1 cellular context compared by ENCODE assay signal in genomic region chr6:26045046-26045938, GRCh38.
A peak's percentile ranks its signal among the peaks of the same experiment; 100 is the strongest.
TF ChIP-seq lines count a peak whose summit lies in the region.

No MANE protein-coding gene starts in this region.

TF ChIP-seq in HepG2, 621 proteins besides CTCF, POLR2A, EP300 and RAD21 (continued from another document and continues in another):
- peak; percentile 89 for TF ChIP-seq ZNF142 (CRISPR knock-in tag; IDR thresholded peaks at IDR 0.05)
- no peak for TF ChIP-seq EHMT2 (IDR thresholded peaks at IDR 0.05; ENCODE audit: borderline replicate concordance, low read depth, low read length)
- no peak for TF ChIP-seq FOXP1 (IDR thresholded peaks at IDR 0.05)
- peak; percentile 22; the same call in 1 of the 2 replicates for TF ChIP-seq FOXP1 (CRISPR knock-in tag; IDR thresholded peaks at IDR 0.05)
- peak; percentile 93 for TF ChIP-seq TMF1 (CRISPR knock-in tag; IDR thresholded peaks at IDR 0.05; ENCODE audit: low read depth)
- peak; percentile 58 for TF ChIP-seq ZNF7 (CRISPR knock-in tag; IDR thresholded peaks at IDR 0.05)
- TF ChIP-seq DNMT1 (CRISPR knock-in tag; IDR thresholded peaks at IDR 0.05), result peak; percentile 95; the same call in 1 of the 2 replicates
- TF ChIP-seq JARID2 (CRISPR knock-in tag; IDR thresholded peaks at IDR 0.05; ENCODE audit: insufficient replicate concordance), result peak; percentile 62
- TF ChIP-seq HMG20A (CRISPR knock-in tag; IDR thresholded peaks at IDR 0.05; ENCODE audit: borderline replicate concordance), result no peak; the same call in 1 of the 2 replicates
- peak; percentile 86; the same call in 1 of the 2 replicates for TF ChIP-seq ZNF350 (CRISPR knock-in tag; IDR thresholded peaks at IDR 0.05; ENCODE audit: borderline replicate concordance, low read depth)
- no peak for TF ChIP-seq SP5 (CRISPR knock-in tag; IDR thresholded peaks at IDR 0.05; ENCODE audit: borderline replicate concordance, low read depth)
- TF ChIP-seq GPBP1L1 (CRISPR knock-in tag; IDR thresholded peaks at IDR 0.05), result no peak
- TF ChIP-seq GZF1 (CRISPR knock-in tag; IDR thresholded peaks at IDR 0.05), result peak; percentile 89; the same call in 1 of the 2 replicates
- TF ChIP-seq HES4 (CRISPR knock-in tag; IDR thresholded peaks at IDR 0.05; ENCODE audit: borderline replicate concordance), result peak; percentile 87; the same call in 1 of the 2 replicates
- TF ChIP-seq, protein P1, sequence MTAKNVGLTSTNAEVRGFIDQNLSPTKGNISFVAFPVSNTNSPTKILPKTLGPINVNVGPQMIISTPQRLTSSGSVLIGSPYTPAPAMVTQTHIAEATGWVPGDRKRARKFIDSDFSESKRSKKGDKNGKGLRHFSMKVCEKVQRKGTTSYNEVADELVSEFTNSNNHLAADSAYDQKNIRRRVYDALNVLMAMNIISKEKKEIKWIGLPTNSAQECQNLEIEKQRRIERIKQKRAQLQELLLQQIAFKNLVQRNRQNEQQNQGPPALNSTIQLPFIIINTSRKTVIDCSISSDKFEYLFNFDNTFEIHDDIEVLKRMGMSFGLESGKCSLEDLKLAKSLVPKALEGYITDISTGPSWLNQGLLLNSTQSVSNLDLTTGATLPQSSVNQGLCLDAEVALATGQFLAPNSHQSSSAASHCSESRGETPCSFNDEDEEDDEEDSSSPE (CRISPR knock-in tag; IDR thresholded peaks at IDR 0.05), result peak; percentile 97
- TF ChIP-seq, protein P2, sequence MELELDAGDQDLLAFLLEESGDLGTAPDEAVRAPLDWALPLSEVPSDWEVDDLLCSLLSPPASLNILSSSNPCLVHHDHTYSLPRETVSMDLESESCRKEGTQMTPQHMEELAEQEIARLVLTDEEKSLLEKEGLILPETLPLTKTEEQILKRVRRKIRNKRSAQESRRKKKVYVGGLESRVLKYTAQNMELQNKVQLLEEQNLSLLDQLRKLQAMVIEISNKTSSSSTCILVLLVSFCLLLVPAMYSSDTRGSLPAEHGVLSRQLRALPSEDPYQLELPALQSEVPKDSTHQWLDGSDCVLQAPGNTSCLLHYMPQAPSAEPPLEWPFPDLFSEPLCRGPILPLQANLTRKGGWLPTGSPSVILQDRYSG (CRISPR knock-in tag; IDR thresholded peaks at IDR 0.05), result no peak
- peak; percentile 88 for TF ChIP-seq ZNF800 (CRISPR knock-in tag; IDR thresholded peaks at IDR 0.05)
- no peak for TF ChIP-seq REL (CRISPR knock-in tag; conservative IDR thresholded peaks at IDR 0.05)
- TF ChIP-seq ETV5 (CRISPR knock-in tag; IDR thresholded peaks at IDR 0.05; ENCODE audit: borderline replicate concordance), result peak; percentile 76
- TF ChIP-seq ZNF225 (CRISPR knock-in tag; IDR thresholded peaks at IDR 0.05), result peak; percentile 91
- peak; percentile 43; the same call in 1 of the 2 replicates for TF ChIP-seq KDM5A (IDR thresholded peaks at IDR 0.05; ENCODE audit: borderline replicate concordance, low read length)
- no peak for TF ChIP-seq ARNT (IDR thresholded peaks at IDR 0.05)
- peak; percentile 78 for TF ChIP-seq SIN3B (IDR thresholded peaks at IDR 0.05; ENCODE audit: low read length)
- TF ChIP-seq, protein P3, sequence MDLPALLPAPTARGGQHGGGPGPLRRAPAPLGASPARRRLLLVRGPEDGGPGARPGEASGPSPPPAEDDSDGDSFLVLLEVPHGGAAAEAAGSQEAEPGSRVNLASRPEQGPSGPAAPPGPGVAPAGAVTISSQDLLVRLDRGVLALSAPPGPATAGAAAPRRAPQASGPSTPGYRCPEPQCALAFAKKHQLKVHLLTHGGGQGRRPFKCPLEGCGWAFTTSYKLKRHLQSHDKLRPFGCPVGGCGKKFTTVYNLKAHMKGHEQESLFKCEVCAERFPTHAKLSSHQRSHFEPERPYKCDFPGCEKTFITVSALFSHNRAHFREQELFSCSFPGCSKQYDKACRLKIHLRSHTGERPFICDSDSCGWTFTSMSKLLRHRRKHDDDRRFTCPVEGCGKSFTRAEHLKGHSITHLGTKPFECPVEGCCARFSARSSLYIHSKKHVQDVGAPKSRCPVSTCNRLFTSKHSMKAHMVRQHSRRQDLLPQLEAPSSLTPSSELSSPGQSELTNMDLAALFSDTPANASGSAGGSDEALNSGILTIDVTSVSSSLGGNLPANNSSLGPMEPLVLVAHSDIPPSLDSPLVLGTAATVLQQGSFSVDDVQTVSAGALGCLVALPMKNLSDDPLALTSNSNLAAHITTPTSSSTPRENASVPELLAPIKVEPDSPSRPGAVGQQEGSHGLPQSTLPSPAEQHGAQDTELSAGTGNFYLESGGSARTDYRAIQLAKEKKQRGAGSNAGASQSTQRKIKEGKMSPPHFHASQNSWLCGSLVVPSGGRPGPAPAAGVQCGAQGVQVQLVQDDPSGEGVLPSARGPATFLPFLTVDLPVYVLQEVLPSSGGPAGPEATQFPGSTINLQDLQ (CRISPR knock-in tag; IDR thresholded peaks at IDR 0.05), result peak; percentile 86
- no peak; the same call in 1 of the 2 replicates for TF ChIP-seq PITX1 (CRISPR knock-in tag; IDR thresholded peaks at IDR 0.05)
- TF ChIP-seq GATAD1 (CRISPR knock-in tag; IDR thresholded peaks at IDR 0.05), result peak; percentile 70
- peak; percentile 78; the same call in 1 of the 2 replicates for TF ChIP-seq NPAS2 (CRISPR knock-in tag; IDR thresholded peaks at IDR 0.05; ENCODE audit: borderline replicate concordance)
- peak; percentile 80; the same call in 1 of the 2 replicates for TF ChIP-seq PHF21A (CRISPR knock-in tag; IDR thresholded peaks at IDR 0.05)
- TF ChIP-seq, protein P4, sequence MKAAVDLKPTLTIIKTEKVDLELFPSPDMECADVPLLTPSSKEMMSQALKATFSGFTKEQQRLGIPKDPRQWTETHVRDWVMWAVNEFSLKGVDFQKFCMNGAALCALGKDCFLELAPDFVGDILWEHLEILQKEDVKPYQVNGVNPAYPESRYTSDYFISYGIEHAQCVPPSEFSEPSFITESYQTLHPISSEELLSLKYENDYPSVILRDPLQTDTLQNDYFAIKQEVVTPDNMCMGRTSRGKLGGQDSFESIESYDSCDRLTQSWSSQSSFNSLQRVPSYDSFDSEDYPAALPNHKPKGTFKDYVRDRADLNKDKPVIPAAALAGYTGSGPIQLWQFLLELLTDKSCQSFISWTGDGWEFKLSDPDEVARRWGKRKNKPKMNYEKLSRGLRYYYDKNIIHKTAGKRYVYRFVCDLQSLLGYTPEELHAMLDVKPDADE (CRISPR knock-in tag; IDR thresholded peaks at IDR 0.05), result peak; percentile 61; the same call in 1 of the 2 replicates
- TF ChIP-seq, protein P5, sequence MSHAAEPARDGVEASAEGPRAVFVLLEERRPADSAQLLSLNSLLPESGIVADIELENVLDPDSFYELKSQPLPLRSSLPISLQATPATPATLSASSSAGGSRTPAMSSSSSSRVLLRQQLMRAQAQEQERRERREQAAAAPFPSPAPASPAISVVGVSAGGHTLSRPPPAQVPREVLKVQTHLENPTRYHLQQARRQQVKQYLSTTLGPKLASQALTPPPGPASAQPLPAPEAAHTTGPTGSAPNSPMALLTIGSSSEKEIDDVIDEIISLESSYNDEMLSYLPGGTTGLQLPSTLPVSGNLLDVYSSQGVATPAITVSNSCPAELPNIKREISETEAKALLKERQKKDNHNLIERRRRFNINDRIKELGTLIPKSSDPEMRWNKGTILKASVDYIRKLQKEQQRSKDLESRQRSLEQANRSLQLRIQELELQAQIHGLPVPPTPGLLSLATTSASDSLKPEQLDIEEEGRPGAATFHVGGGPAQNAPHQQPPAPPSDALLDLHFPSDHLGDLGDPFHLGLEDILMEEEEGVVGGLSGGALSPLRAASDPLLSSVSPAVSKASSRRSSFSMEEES (CRISPR knock-in tag; IDR thresholded peaks at IDR 0.05), result peak; percentile 39
- no peak for TF ChIP-seq DNMT3B (CRISPR knock-in tag; conservative IDR thresholded peaks at IDR 0.05)
- TF ChIP-seq, protein P6, sequence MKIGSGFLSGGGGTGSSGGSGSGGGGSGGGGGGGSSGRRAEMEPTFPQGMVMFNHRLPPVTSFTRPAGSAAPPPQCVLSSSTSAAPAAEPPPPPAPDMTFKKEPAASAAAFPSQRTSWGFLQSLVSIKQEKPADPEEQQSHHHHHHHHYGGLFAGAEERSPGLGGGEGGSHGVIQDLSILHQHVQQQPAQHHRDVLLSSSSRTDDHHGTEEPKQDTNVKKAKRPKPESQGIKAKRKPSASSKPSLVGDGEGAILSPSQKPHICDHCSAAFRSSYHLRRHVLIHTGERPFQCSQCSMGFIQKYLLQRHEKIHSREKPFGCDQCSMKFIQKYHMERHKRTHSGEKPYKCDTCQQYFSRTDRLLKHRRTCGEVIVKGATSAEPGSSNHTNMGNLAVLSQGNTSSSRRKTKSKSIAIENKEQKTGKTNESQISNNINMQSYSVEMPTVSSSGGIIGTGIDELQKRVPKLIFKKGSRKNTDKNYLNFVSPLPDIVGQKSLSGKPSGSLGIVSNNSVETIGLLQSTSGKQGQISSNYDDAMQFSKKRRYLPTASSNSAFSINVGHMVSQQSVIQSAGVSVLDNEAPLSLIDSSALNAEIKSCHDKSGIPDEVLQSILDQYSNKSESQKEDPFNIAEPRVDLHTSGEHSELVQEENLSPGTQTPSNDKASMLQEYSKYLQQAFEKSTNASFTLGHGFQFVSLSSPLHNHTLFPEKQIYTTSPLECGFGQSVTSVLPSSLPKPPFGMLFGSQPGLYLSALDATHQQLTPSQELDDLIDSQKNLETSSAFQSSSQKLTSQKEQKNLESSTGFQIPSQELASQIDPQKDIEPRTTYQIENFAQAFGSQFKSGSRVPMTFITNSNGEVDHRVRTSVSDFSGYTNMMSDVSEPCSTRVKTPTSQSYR (CRISPR knock-in tag; IDR thresholded peaks at IDR 0.05; ENCODE audit: borderline replicate concordance), result 0 out of 2 replicates have a peak, but pooled peaks have one; percentile 28
- TF ChIP-seq YEATS4 (CRISPR knock-in tag; IDR thresholded peaks at IDR 0.05; ENCODE audit: borderline replicate concordance), result peak; percentile 87; the same call in 1 of the 2 replicates
- no peak for TF ChIP-seq SRSF9 (IDR thresholded peaks at IDR 0.05; ENCODE audit: borderline replicate concordance, insufficient read depth, low read depth, low read length, poor library complexity, severe bottlenecking)
- 0 out of 2 replicates have a peak, but pooled peaks have one; percentile 26 for TF ChIP-seq ZMYM2 (CRISPR knock-in tag; IDR thresholded peaks at IDR 0.05)
- peak; percentile 97 for TF ChIP-seq IRX3 (CRISPR knock-in tag; IDR thresholded peaks at IDR 0.05; ENCODE audit: borderline replicate concordance, low read depth)
